10 cellular contexts compared by ENCODE assay signal in genomic region chr13:29845440-29846056, GRCh38. TPM values are rescaled to one million over a fixed set of nuclear protein-coding genes. Genes with fewer than 3 reads are reported as not detected.
A peak's percentile ranks its signal among the peaks of the same experiment; 100 is the strongest.
DNase-seq lines count a peak whose midpoint lies in the region; ATAC-seq and TF ChIP-seq lines count a peak whose summit lies in the region.
"Had no signal": no experiment of that assay in that cellular context is flagged by ENCODE, and none has a peak within 500 bp of the region (broad histone marks: within the 10 kb centered on the region; RNA-seq: fewer than 3 reads in every experiment).

No MANE protein-coding gene starts in this region.

- ATAC-seq in foreskin keratinocyte: no peak

- H3K27me3 ChIP-seq in foreskin keratinocyte: no peaks in the 10 kb centered on the region
- H3K27me3 ChIP-seq: BLaER1 treated with 17β-estradiol and CSF1 and Interleukin-3, amounts not matched to agents 10 nM and 100 nM had no signal

- H3K4me1 ChIP-seq in foreskin keratinocyte: peaks cover 15% of the 10 kb centered on the region

- no peaks in the 10 kb centered on the region for H3K36me3 ChIP-seq in SK-N-MC (ENCODE audit: insufficient read depth, low read length)
- H3K36me3 ChIP-seq: BLaER1 treated with 17β-estradiol and CSF1 and Interleukin-3, amounts not matched to agents 10 nM and 100 nM had no signal

- H3K9ac ChIP-seq in SK-N-MC (ENCODE audit: insufficient read length): peak overlapping the region; percentile 13

- H3K4me3 ChIP-seq in SK-N-MC: 0 out of 2 replicates have a peak overlapping the region, but pooled peaks have one; percentile 5

- peak; percentile 2 for DNase-seq in NCI-H446 treated with DMSO at 0.1 percent for 48 hours (lab: John Stamatoyannopoulos, UW)
- DNase-seq in NCI-H446 (lab: John Stamatoyannopoulos, UW): no peak
- no peak for DNase-seq in SK-N-MC (ENCODE audit: low read depth, low spot score)
- no peak for DNase-seq in foreskin keratinocyte
- DNase-seq in stromal cell of bone marrow (ENCODE audit: low read depth): peak; percentile 23
- no peak for DNase-seq in NCI-H2107 treated with DMSO at 0.1 percent for 48 hours (lab: John Stamatoyannopoulos, UW; ENCODE audit: unreplicated experiment)
- no peak for DNase-seq in COR-L47 (lab: John Stamatoyannopoulos, UW)
- no peak for DNase-seq in NCI-H1930 (lab: John Stamatoyannopoulos, UW)
- DNase-seq: activated CD4-positive, alpha-beta T cell treated with anti-CD3 and anti-CD28 coated beads for 48 hours had no signal

- no peaks in the 10 kb centered on the region for H3K9me3 ChIP-seq in SK-N-MC (ENCODE audit: low read depth, low read length)
- H3K9me3 ChIP-seq: BLaER1 treated with 17β-estradiol and CSF1 and Interleukin-3, amounts not matched to agents 10 nM and 100 nM had no signal

- H3K27ac ChIP-seq in SK-N-MC (no peak overlapping the region), foreskin keratinocyte (no peak overlapping the region)
- H3K27ac ChIP-seq: BLaER1 treated with 17β-estradiol and CSF1 and Interleukin-3, amounts not matched to agents 10 nM and 100 nM had no signal

- TF ChIP-seq CTCF in foreskin keratinocyte (conservative IDR thresholded peaks at IDR 0.05): peak; percentile 70

RNA-seq across cellular contexts. Expression of gene UBL3, which starts 4.9 kb away (rescaled TPM):
- 7.3 and 9.5 TPM in 2 replicates for total RNA-seq in foreskin keratinocyte
- polyA plus RNA-seq in foreskin keratinocyte: 3.0 and 3.2 TPM in 2 replicates

Comparison
In these comparisons a context has a peak if more than half of its experiments do, and no peak if none do; other contexts are left out.
1. DNase-seq: peak in NCI-H446 treated with DMSO at 0.1 percent for 48 hours (single experiment) and stromal cell of bone marrow (single experiment); none in NCI-H446 (0 of 2), SK-N-MC (single experiment), foreskin keratinocyte (0 of 2), NCI-H2107 treated with DMSO at 0.1 percent for 48 hours (single experiment), COR-L47 (single experiment) and NCI-H1930 (0 of 2).